ENCODE assay signal across 7 cellular contexts in the genomic region with DNA sequence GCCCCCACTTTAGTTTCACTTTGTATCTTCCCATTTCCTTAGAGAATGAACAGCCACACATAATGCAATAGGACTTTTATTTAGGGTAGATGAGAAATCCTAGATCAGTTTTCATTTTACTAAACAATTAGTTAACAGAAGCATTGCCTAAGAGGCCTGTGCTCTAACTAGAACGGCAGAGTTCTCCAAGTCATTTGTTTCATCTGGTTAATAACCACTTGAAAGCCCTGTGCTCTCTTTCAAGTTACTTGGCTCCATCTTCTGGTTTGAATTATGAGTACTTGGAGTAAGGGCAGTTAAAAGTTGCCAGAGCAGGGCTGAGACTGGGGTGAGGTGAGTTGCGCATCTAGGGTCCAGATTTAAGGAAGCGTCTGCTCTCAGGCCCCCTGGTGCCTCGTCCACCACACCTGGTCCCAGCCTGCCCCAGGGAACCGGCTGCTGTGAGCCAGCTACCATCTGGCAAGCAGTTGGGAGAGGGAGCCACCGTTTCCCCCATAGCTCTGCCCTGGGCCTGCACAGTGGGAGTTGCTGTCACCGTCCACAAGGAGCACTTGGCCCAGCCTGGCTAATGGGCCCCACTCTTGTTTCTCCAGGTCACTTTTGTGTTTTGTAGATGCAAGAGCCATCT. TPM values are rescaled to one million over a fixed set of nuclear protein-coding genes. Genes with fewer than 3 reads are reported as not detected.
DNase-seq lines count a peak whose midpoint lies in the region; TF ChIP-seq lines count a peak whose summit lies in the region.

No MANE protein-coding gene starts in this region.

- H3K27me3 ChIP-seq in esophagus muscularis mucosa, result no peaks in the 10 kb centered on the region

- peak overlapping the region; percentile 84 to 92 (median 90) for H3K27ac Mint-ChIP-seq in nephron

- H3K27me3 Mint-ChIP-seq in nephron (ENCODE audit: low read depth), result no peaks in the 10 kb centered on the region

- peak overlapping the region; percentile 66 to 77 (median 75) for H3K27ac ChIP-seq in esophagus muscularis mucosa (replicated peaks in 1 of 4)

- H3K4me1 ChIP-seq in esophagus muscularis mucosa, result peaks cover 28 to 42% (median 39%) of the 10 kb centered on the region in 4 donors

- H3K4me3 Mint-ChIP-seq in nephron, result peak overlapping the region; percentile 34 to 61 (median 42)

- TF ChIP-seq EP300 in esophagus muscularis mucosa (IDR thresholded peaks at IDR 0.05), result no peak

- TF ChIP-seq POLR2A in esophagus muscularis mucosa (IDR thresholded peaks at IDR 0.05; ENCODE audit: low read depth), result no peak

- peak; percentile 54 to 69 (median 57) for TF ChIP-seq CTCF in esophagus muscularis mucosa (IDR thresholded peaks at IDR 0.05)
- peak; percentile 44 to 67 (median 45) for TF ChIP-seq CTCF in nephron (IDR thresholded peaks at IDR 0.05; ENCODE audit: unreplicated experiment in 3 of 3)

- no peaks in the 10 kb centered on the region for H3K9me3 Mint-ChIP-seq in nephron

- no peaks in the 10 kb centered on the region for H3K36me3 Mint-ChIP-seq in nephron (ENCODE audit: low read depth)

- 25% methylated on average over 7 of the region's 7 CpGs for WGBS in esophagus muscularis mucosa

- peaks cover 71% of the 10 kb centered on the region for H3K4me1 Mint-ChIP-seq in nephron

- peak; percentile 64 for DNase-seq in GM04504 (ENCODE audit: low read depth)
- peak; percentile 80 for DNase-seq in H4 (ENCODE audit: low spot score)
- DNase-seq in MV-4-11 (lab: John Stamatoyannopoulos, UW), result peak; percentile 84
- DNase-seq in SW 1271 (lab: John Stamatoyannopoulos, UW), result peak; percentile 14 to 74
- peak; percentile 87 for DNase-seq in esophagus muscularis mucosa (ENCODE audit: extremely low spot score)
- DNase-seq in stimulated activated CD4-positive, alpha-beta T cell treated with anti-CD3 and anti-CD28 coated beads, Interleukin-4, amount 100 ng/mL, for 24 hours, result no peak

- peak overlapping the region in 3 of 4 donors; percentile 25 to 35 (median 33) for H3K4me3 ChIP-seq in esophagus muscularis mucosa

- intact Hi-C loops in esophagus muscularis mucosa (cut with DNase I), result no loop called here

- no peaks in the 10 kb centered on the region for H3K9me3 ChIP-seq in esophagus muscularis mucosa

- H3K36me3 ChIP-seq in esophagus muscularis mucosa, result no peaks in the 10 kb centered on the region

RNA-seq across cellular contexts. Expression of gene SLC44A3, which starts 18.1 kb away (rescaled TPM):
- total RNA-seq in H4 (2014; rRNA removed; shearing (Covaris generic)), result 1.1 and 2.7 TPM in 2 replicates
- 1 to 10 TPM in 1 of 4 donors, under 1 TPM in 3; 0.63 to 1.7 (median 0.83) TPM for total RNA-seq in esophagus muscularis mucosa
